1 cellular context compared by ENCODE assay signal in genomic region chr3:172341482-172342059, GRCh38.
A peak's percentile ranks its signal among the peaks of the same experiment; 100 is the strongest.
TF ChIP-seq lines count a peak whose summit lies in the region.

No MANE protein-coding gene starts in this region.

TF ChIP-seq in K562, 482 proteins besides CTCF, POLR2A, EP300 and RAD21 (continued from another document):
- no peak for TF ChIP-seq ZBTB40 (IDR thresholded peaks at IDR 0.05)
- no peak for TF ChIP-seq ZBTB40 (CRISPR knock-in tag; IDR thresholded peaks at IDR 0.05)
- TF ChIP-seq GABPA (tag; conservative IDR thresholded peaks at IDR 0.05; ENCODE audit: low read depth): no peak
- TF ChIP-seq NR1H2 (CRISPR knock-in tag; IDR thresholded peaks at IDR 0.05): no peak
- TF ChIP-seq KAT2B (IDR thresholded peaks at IDR 0.05; ENCODE audit: low read depth, low read length): no peak
- 0 out of 2 replicates have a peak, but pooled peaks have one; percentile 36 for TF ChIP-seq SMC3 (conservative IDR thresholded peaks at IDR 0.05; ENCODE audit: insufficient read depth, low read depth, low read length)
- TF ChIP-seq NCOA2 (IDR thresholded peaks at IDR 0.05; ENCODE audit: partially characterized antibody in 2 of 2): no peak
- no peak for TF ChIP-seq ELF1 (tag; IDR thresholded peaks at IDR 0.05)
- TF ChIP-seq HNRNPL (IDR thresholded peaks at IDR 0.05; ENCODE audit: low read depth, low read length): no peak
- no peak for TF ChIP-seq CBFA2T2 (conservative IDR thresholded peaks at IDR 0.05)
- no peak for TF ChIP-seq TCF7 (IDR thresholded peaks at IDR 0.05; ENCODE audit: borderline replicate concordance)
